22 cellular contexts compared by ENCODE assay signal in genomic region chr5:16862777-16863176, GRCh38.
DNase-seq lines count a peak whose midpoint lies in the region; ATAC-seq, FAIRE-seq and TF ChIP-seq lines count a peak whose summit lies in the region.
"Had no signal": no experiment of that assay in that cellular context is flagged by ENCODE, and none has a peak within 500 bp of the region (broad histone marks: within the 10 kb centered on the region; RNA-seq: fewer than 3 reads in every experiment).

No MANE protein-coding gene starts in this region.

- H3K27me3 ChIP-seq in HepG2 (ENCODE audit: control insufficient read depth in 1 of 2, insufficient read depth in 2 of 2, low read length in 2 of 2): no peaks in the 10 kb centered on the region
- no peaks in the 10 kb centered on the region for H3K27me3 ChIP-seq in right lobe of liver
- no peaks in the 10 kb centered on the region for H3K27me3 ChIP-seq in endodermal cell (ENCODE audit: control insufficient read depth, insufficient read depth, low read length, poor library complexity, severe bottlenecking)
- H3K27me3 ChIP-seq in suprapubic skin: no peaks in the 10 kb centered on the region
- H3K27me3 ChIP-seq: SJCRH30 had no signal

- H3K9me3 Mint-ChIP-seq in endodermal cell (no peaks in the 10 kb centered on the region), neural crest cell (no peaks in the 10 kb centered on the region)
- H3K9me3 Mint-ChIP-seq: T-helper 1 cell treated with Interleukin-12 subunit alpha and Interleukin-12 subunit beta and Interleukin-4 antibody, amounts not matched to agents 30 μg/mL and 1 μg/mL, for 36 hours had no signal

- POLR2A ChIA-PET in HepG2 (lab: Yijun Ruan, JAX): no interaction called here

- H3K9me3 ChIP-seq in HepG2 (ENCODE audit: low read length) (no peaks in the 10 kb centered on the region), right lobe of liver (no peaks in the 10 kb centered on the region), endodermal cell (ENCODE audit: control insufficient read depth, low read length) (peaks cover 8% of the 10 kb centered on the region), suprapubic skin (no peaks in the 10 kb centered on the region)
- H3K9me3 ChIP-seq: SJCRH30 had no signal

- H3K4me1 ChIP-seq in HepG2 (ENCODE audit: insufficient read depth, low read length) (peaks cover 7% of the 10 kb centered on the region), right lobe of liver (no peaks in the 10 kb centered on the region), endodermal cell (ENCODE audit: control insufficient read depth, insufficient read depth, low read length) (peaks cover 23% of the 10 kb centered on the region), suprapubic skin (peaks cover 20% of the 10 kb centered on the region)
- H3K4me1 ChIP-seq: psoas muscle had no signal

- no peak for TF ChIP-seq CTCF in HepG2 (CRISPR knock-in tag; IDR thresholded peaks at IDR 0.05)
- no peak for TF ChIP-seq CTCF in right lobe of liver (IDR thresholded peaks at IDR 0.05)
- no peak for TF ChIP-seq CTCF in endodermal cell (conservative IDR thresholded peaks at IDR 0.05)
- no peak for TF ChIP-seq CTCF in neural crest cell (conservative IDR thresholded peaks at IDR 0.05)
- no peak for TF ChIP-seq CTCF in omental fat pad (IDR thresholded peaks at IDR 0.05)
- TF ChIP-seq CTCF in suprapubic skin (IDR thresholded peaks at IDR 0.05): no peak

- no peaks in the 10 kb centered on the region for H3K27me3 Mint-ChIP-seq in endodermal cell (ENCODE audit: insufficient read depth)
- H3K27me3 Mint-ChIP-seq in neural crest cell (ENCODE audit: low read depth): no peaks in the 10 kb centered on the region
- H3K27me3 Mint-ChIP-seq: naive B cell; stimulated activated naive CD8-positive, alpha-beta T cell treated with anti-CD3 and anti-CD28 coated beads, Interleukin-15, amount 100 ng/mL, for 72 hours had no signal

- no peaks in the 10 kb centered on the region for H3K79me2 ChIP-seq in HepG2 (ENCODE audit: insufficient read depth, low read length)

- H2AFZ ChIP-seq in HepG2 (ENCODE audit: low read length): no peak overlapping the region

- in situ Hi-C loops in HepG2 (cut with HindIII; ENCODE audit: extremely low pct_ligation_motif_present, low pct_unique_long_range_greater_than_20kb): no loop called here

- H3K4me2 ChIP-seq in HepG2 (ENCODE audit: low read depth, low read length): no peak overlapping the region
- H3K4me2 ChIP-seq: smooth muscle cell had no signal

- TF ChIP-seq EP300 in HepG2 (IDR thresholded peaks at IDR 0.05; ENCODE audit: low read depth in 2 of 2, low read length in 2 of 2): no peak
- TF ChIP-seq EP300 in HepG2 (CRISPR knock-in tag; IDR thresholded peaks at IDR 0.05; ENCODE audit: borderline replicate concordance): no peak
- TF ChIP-seq EP300 in suprapubic skin (IDR thresholded peaks at IDR 0.05): no peak

- H3K36me3 ChIP-seq in HepG2 (replicated peaks in 1 of 2; ENCODE audit: control insufficient read depth in 1 of 2, insufficient read depth in 2 of 2, low read length in 2 of 2) (no peaks in the 10 kb centered on the region), right lobe of liver (no peaks in the 10 kb centered on the region), endodermal cell (ENCODE audit: control insufficient read depth, insufficient read depth, low read length) (peaks cover 79% of the 10 kb centered on the region), suprapubic skin (no peaks in the 10 kb centered on the region)
- H3K36me3 ChIP-seq: SJCRH30, WERI-Rb-1 had no signal

- peak overlapping the region; percentile 80 for H3K27ac Mint-ChIP-seq in endodermal cell
- peak overlapping the region; percentile 91 for H3K27ac Mint-ChIP-seq in neural crest cell (ENCODE audit: unreplicated experiment)
- H3K27ac Mint-ChIP-seq: stimulated activated naive CD8-positive, alpha-beta T cell treated with anti-CD3 and anti-CD28 coated beads, Interleukin-15, amount 100 ng/mL, for 72 hours; T-helper 1 cell treated with Interleukin-12 subunit alpha and Interleukin-12 subunit beta and Interleukin-4 antibody, amounts not matched to agents 30 μg/mL and 1 μg/mL, for 36 hours had no signal

- H3K4me1 Mint-ChIP-seq in endodermal cell (peaks cover 62% of the 10 kb centered on the region), neural crest cell (peaks cover 73% of the 10 kb centered on the region)
- H3K4me1 Mint-ChIP-seq: naive B cell; stimulated activated naive CD8-positive, alpha-beta T cell treated with anti-CD3 and anti-CD28 coated beads, Interleukin-15, amount 100 ng/mL, for 72 hours had no signal

- intact Hi-C loops in HepG2 (cut with micrococcal nuclease; ENCODE audit: unreplicated experiment) (no loop called here), right lobe of liver (cut with DNase I) (no loop called here)

- H4K20me1 ChIP-seq in HepG2 (ENCODE audit: insufficient read depth, low read length): no peaks in the 10 kb centered on the region

- DNase-seq in HepG2 (ENCODE audit: low spot score): no peak
- DNase-seq in right lobe of liver: no peak
- DNase-seq in endodermal cell: no peak
- no peak for DNase-seq in neural crest cell (ENCODE audit: low read depth, low spot score)
- no peak for DNase-seq in omental fat pad (ENCODE audit: low spot score)
- no peak for DNase-seq in NK-92 (lab: John Stamatoyannopoulos, UW; ENCODE audit: unreplicated experiment)
- no peak for DNase-seq in suprapubic skin (ENCODE audit: low spot score in 2 of 2)
- DNase-seq: activated CD8-positive, alpha-beta memory T cell treated with anti-CD3 and anti-CD28 coated beads, Interleukin-2, amount 50 U/mL, for 48 hours; activated effector memory CD4-positive, alpha-beta T cell treated with Interleukin-2 at 50 U/mL for 16 hours; C1 segment of cervical spinal cord; naive B cell; psoas muscle; SJCRH30; stimulated activated CD4-positive, alpha-beta T cell treated with anti-CD3 and anti-CD28 coated beads, Interleukin-2, amount 100 ng/mL, for 48 hours; stimulated activated naive CD8-positive, alpha-beta T cell treated with anti-CD3 and anti-CD28 coated beads, Interleukin-15, amount 100 ng/mL, for 72 hours; WERI-Rb-1 had no signal

- 2% methylated on average over 3 of the region's 3 CpGs for WGBS in HepG2 (ENCODE audit: low lambda C conversion rate)
- 57% methylated on average over 3 of the region's 3 CpGs for WGBS in right lobe of liver (ENCODE audit: insufficient coverage, low coverage, low lambda C conversion rate, missing lambda C conversion rate)
- 79 to 85% methylated on average over 2 to 3 of the region's 3 CpGs for WGBS in endodermal cell (ENCODE audit: insufficient coverage in 1 of 2, insufficient read length in 1 of 2), 2 experiments
- 84% methylated on average over 3 of the region's 3 CpGs for WGBS in suprapubic skin

- H3K4me3 ChIP-seq in HepG2 (replicated peaks in 1 of 3; ENCODE audit: insufficient read depth in 1 of 3, low read depth in 2 of 3, low read length in 3 of 3) (no peak overlapping the region), right lobe of liver (no peak overlapping the region), endodermal cell (ENCODE audit: low read length) (no peak overlapping the region), suprapubic skin (no peak overlapping the region)
- H3K4me3 ChIP-seq: psoas muscle, SJCRH30, smooth muscle cell had no signal

- no TSS peak for BruUV-seq in HepG2 (replicated peaks; lab: Mats Ljungman, UMichigan)

- H3K4me3 Mint-ChIP-seq in endodermal cell: no peak overlapping the region
- peak overlapping the region; percentile 44 for H3K4me3 Mint-ChIP-seq in neural crest cell
- H3K4me3 Mint-ChIP-seq: naive B cell; stimulated activated naive CD8-positive, alpha-beta T cell treated with anti-CD3 and anti-CD28 coated beads, Interleukin-15, amount 100 ng/mL, for 72 hours; T-helper 1 cell treated with Interleukin-12 subunit alpha and Interleukin-12 subunit beta and Interleukin-4 antibody, amounts not matched to agents 30 μg/mL and 1 μg/mL, for 36 hours had no signal

- no peak for TF ChIP-seq POLR2A in HepG2 (IDR thresholded peaks at IDR 0.05; ENCODE audit: insufficient read depth in 1 of 2, low read depth in 2 of 2, low read length in 2 of 2)
- TF ChIP-seq POLR2A in right lobe of liver (IDR thresholded peaks at IDR 0.05): no peak
- no peak for TF ChIP-seq POLR2A in suprapubic skin (IDR thresholded peaks at IDR 0.05)

- no peak for TF ChIP-seq RAD21 in HepG2 (CRISPR knock-in tag; IDR thresholded peaks at IDR 0.05)

- peaks cover 43% of the 10 kb centered on the region for H3K36me3 Mint-ChIP-seq in endodermal cell (ENCODE audit: low read depth)
- peaks cover 10% of the 10 kb centered on the region for H3K36me3 Mint-ChIP-seq in neural crest cell (ENCODE audit: low read depth)
- H3K36me3 Mint-ChIP-seq: naive B cell had no signal

- ATAC-seq in HepG2 (peak; percentile 60), right lobe of liver (no peak), omental fat pad (ENCODE audit: low FRiP score) (no peak), HG03095 (IDR thresholded peaks at IDR 0.05; ENCODE audit: unreplicated experiment) (no peak)
- ATAC-seq: psoas muscle; stimulated activated naive CD8-positive, alpha-beta T cell treated with anti-CD3 and anti-CD28 coated beads, Interleukin-15, amount 100 ng/mL, for 72 hours had no signal

- no peak for FAIRE-seq in HepG2 (lab: Jason Lieb, UNC)
- FAIRE-seq: A204.1, bronchial epithelial cell had no signal

- no peak overlapping the region for H3K9ac ChIP-seq in HepG2 (ENCODE audit: insufficient read depth, low read depth, low read length)
- no peak overlapping the region for H3K9ac ChIP-seq in endodermal cell (ENCODE audit: extremely low read depth, low read length, poor library complexity, severe bottlenecking)

- CTCF ChIA-PET in HepG2 (lab: Yijun Ruan, JAX; ENCODE audit: low intra/inter-chr PET ratio, low total read pairs): no interaction called here

- H3K27ac ChIP-seq in HepG2 (ENCODE audit: extremely low read length, insufficient read depth, low read length) (no peak overlapping the region), right lobe of liver (no peak overlapping the region), endodermal cell (ENCODE audit: low read depth, low read length) (no peak overlapping the region), suprapubic skin (no peak overlapping the region)
- H3K27ac ChIP-seq: epithelial cell of prostate, psoas muscle, SJCRH30, WERI-Rb-1 had no signal

TF ChIP-seq in HepG2, 621 proteins besides CTCF, POLR2A, EP300 and RAD21 (continues in another document):
- TF ChIP-seq ZNF75D (CRISPR knock-in tag; IDR thresholded peaks at IDR 0.05; ENCODE audit: borderline replicate concordance) (no peak), RCOR2 (CRISPR knock-in tag; IDR thresholded peaks at IDR 0.05) (no peak)
